30 cellular contexts compared by ENCODE assay signal in genomic region chrX:86051741-86052140, GRCh38.
"Had no signal": no experiment of that assay in that cellular context is flagged by ENCODE, and none has a peak within 500 bp of the region (broad histone marks: within the 10 kb centered on the region; RNA-seq: fewer than 3 reads in every experiment).

No MANE protein-coding gene starts in this region.

- DNase-seq: activated B cell treated with CpG ODN at 0.5 μM for 24 hours; activated CD4-positive, alpha-beta T cell treated with anti-CD3 and anti-CD28 coated beads for 48 hours; activated CD4-positive, alpha-beta T cell treated with anti-CD3 and anti-CD28 coated beads, Interleukin-2, amount 50 U/mL, for 1 hour; activated CD4-positive, alpha-beta T cell treated with anti-CD3 and anti-CD28 coated beads, Interleukin-2, amount 50 U/mL, for 48 hours; activated CD8-positive, alpha-beta memory T cell treated with anti-CD3 and anti-CD28 coated beads for 24 hours; activated CD8-positive, alpha-beta T cell treated with anti-CD3 and anti-CD28 coated beads for 36 hours; activated effector memory CD4-positive, alpha-beta T cell treated with anti-CD3 and anti-CD28 coated beads, Interleukin-2, amount 50 U/mL, for 16 hours; activated naive CD4-positive, alpha-beta T cell; activated naive CD4-positive, alpha-beta T cell treated with anti-CD3 and anti-CD28 coated beads, Interleukin-2, amount 10 ng/mL, durations not matched to agents 7 days and 5 days; activated T-cell treated with anti-CD3 and anti-CD28 coated beads, Interleukin-2, amount 50 U/mL, for 4 hours; amniotic stem cell; anterior cingulate cortex; brain microvascular endothelial cell; dorsolateral prefrontal cortex; effector memory CD8-positive, alpha-beta T cell; erythroblast; foreskin keratinocyte; head of caudate nucleus; T-helper 1 cell; T-helper 17 cell; T1000; WERI-Rb-1 had no signal

- H3K9me3 Mint-ChIP-seq: activated B cell treated with CpG ODN at 0.5 μM for 24 hours; activated CD8-positive, alpha-beta T cell treated with anti-CD3 and anti-CD28 coated beads for 36 hours; activated naive CD4-positive, alpha-beta T cell treated with anti-CD3 and anti-CD28 coated beads, Interleukin-2, amount 10 ng/mL, durations not matched to agents 7 days and 5 days; activated T-cell treated with anti-CD3 and anti-CD28 coated beads, Interleukin-2, amount 50 U/mL, for 4 hours; activated T-helper 17 cell treated with anti-CD3 and anti-CD28 coated beads, Interleukin-2, amount 50 U/mL, for 72 hours; central memory CD8-positive, alpha-beta T cell; dendritic cell treated with granulocyte-macrophage colony-stimulating factor and Interleukin-4, amounts not matched to agents 40 ng/mL and 50 ng/mL, for 4 days; effector memory CD8-positive, alpha-beta T cell; T-helper 2 cell treated with Interferon-gamma antibody and Interleukin-4, amounts not matched to agents 5 μg/mL and 100 μg/mL, for 36 hours had no signal

- H3K36me3 Mint-ChIP-seq: activated naive CD4-positive, alpha-beta T cell treated with anti-CD3 and anti-CD28 coated beads, Interleukin-2, amount 10 ng/mL, durations not matched to agents 7 days and 5 days; activated naive CD8-positive, alpha-beta T cell had no signal

- H3K4me3 ChIP-seq: coronary artery, dorsolateral prefrontal cortex, esophagus muscularis mucosa, gastroesophageal sphincter had no signal

- H3K9me3 ChIP-seq: esophagus muscularis mucosa, gastroesophageal sphincter had no signal

- H3K4me1 Mint-ChIP-seq: activated T-helper 17 cell treated with anti-CD3 and anti-CD28 coated beads, Interleukin-2, amount 50 U/mL, for 72 hours; T-helper 17 cell had no signal

- H3K27me3 ChIP-seq: brain microvascular endothelial cell, esophagus muscularis mucosa, foreskin keratinocyte, gastroesophageal sphincter had no signal

- H3K4me1 ChIP-seq: foreskin keratinocyte, gastroesophageal sphincter had no signal

- H3K4me3 Mint-ChIP-seq: activated B cell treated with CpG ODN at 0.5 μM for 24 hours; activated CD8-positive, alpha-beta T cell treated with anti-CD3 and anti-CD28 coated beads for 36 hours; activated naive CD4-positive, alpha-beta T cell treated with anti-CD3 and anti-CD28 coated beads, Interleukin-2, amount 10 ng/mL, durations not matched to agents 7 days and 5 days; activated naive CD8-positive, alpha-beta T cell; activated T-cell treated with anti-CD3 and anti-CD28 coated beads, Interleukin-2, amount 50 U/mL, for 4 hours; activated T-helper 17 cell treated with anti-CD3 and anti-CD28 coated beads, Interleukin-2, amount 50 U/mL, for 72 hours; central memory CD8-positive, alpha-beta T cell; dendritic cell treated with granulocyte-macrophage colony-stimulating factor and Interleukin-4, amounts not matched to agents 40 ng/mL and 50 ng/mL, for 4 days; effector memory CD8-positive, alpha-beta T cell; T-helper 17 cell; T-helper 2 cell treated with Interferon-gamma antibody and Interleukin-4, amounts not matched to agents 5 μg/mL and 100 μg/mL, for 36 hours had no signal

- H3K27ac ChIP-seq: brain microvascular endothelial cell, coronary artery, dorsolateral prefrontal cortex, esophagus muscularis mucosa, foreskin keratinocyte, gastroesophageal sphincter, WERI-Rb-1 had no signal

- H3K27me3 Mint-ChIP-seq: activated naive CD4-positive, alpha-beta T cell treated with anti-CD3 and anti-CD28 coated beads, Interleukin-2, amount 10 ng/mL, durations not matched to agents 7 days and 5 days had no signal

- H3K27ac Mint-ChIP-seq: activated B cell treated with CpG ODN at 0.5 μM for 24 hours; activated CD8-positive, alpha-beta T cell treated with anti-CD3 and anti-CD28 coated beads for 36 hours; activated naive CD4-positive, alpha-beta T cell treated with anti-CD3 and anti-CD28 coated beads, Interleukin-2, amount 10 ng/mL, durations not matched to agents 7 days and 5 days; activated naive CD8-positive, alpha-beta T cell; activated T-helper 17 cell treated with anti-CD3 and anti-CD28 coated beads, Interleukin-2, amount 50 U/mL, for 72 hours; dendritic cell treated with granulocyte-macrophage colony-stimulating factor and Interleukin-4, amounts not matched to agents 40 ng/mL and 50 ng/mL, for 4 days; effector memory CD8-positive, alpha-beta T cell; T-helper 17 cell; T-helper 2 cell treated with Interferon-gamma antibody and Interleukin-4, amounts not matched to agents 5 μg/mL and 100 μg/mL, for 36 hours had no signal

- H3K36me3 ChIP-seq: brain microvascular endothelial cell, esophagus muscularis mucosa, gastroesophageal sphincter, WERI-Rb-1 had no signal
